Comparison of ENCODE assay signal across 11 cellular contexts in the genomic region with DNA sequence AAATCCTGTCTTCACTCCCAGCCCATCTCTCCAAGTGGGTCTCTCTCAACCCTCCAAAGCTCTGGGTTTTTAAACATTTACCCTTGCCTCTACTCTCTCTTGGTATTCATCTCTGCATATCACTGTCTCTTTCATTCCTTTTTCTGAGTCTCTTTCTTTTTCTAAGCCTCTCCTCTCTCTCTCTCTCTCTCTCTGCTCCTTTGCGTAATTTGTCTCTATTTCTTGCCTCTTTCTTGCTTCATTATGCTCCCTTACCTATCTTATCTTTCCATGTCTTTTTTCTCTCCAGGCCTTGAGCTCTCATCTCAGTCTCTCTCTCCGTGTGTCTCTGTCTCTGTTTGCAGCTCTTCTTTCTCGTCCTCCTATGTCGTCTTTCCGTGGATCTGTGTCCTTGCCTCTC. TPM values are rescaled to one million over a fixed set of nuclear protein-coding genes. Genes with fewer than 3 reads are reported as not detected.
A peak's percentile ranks its signal among the peaks of the same experiment; 100 is the strongest.
DNase-seq lines count a peak whose midpoint lies in the region; ATAC-seq and TF ChIP-seq lines count a peak whose summit lies in the region.
"Had no signal": no experiment of that assay in that cellular context is flagged by ENCODE, and none has a peak within 500 bp of the region (broad histone marks: within the 10 kb centered on the region; RNA-seq: fewer than 3 reads in every experiment).

No MANE protein-coding gene starts in this region.

- TF ChIP-seq CTCF in heart right ventricle (IDR thresholded peaks at IDR 0.05) (no peak), heart left ventricle (IDR thresholded peaks at IDR 0.05) (no peak)

- H3K27me3 ChIP-seq in heart right ventricle (peaks cover 0 to 39% (median 7%) of the 10 kb centered on the region in 7 donors), heart left ventricle (peaks cover 0 to 18% (median 3%) of the 10 kb centered on the region in 9 donors), iPS-20b (ENCODE audit: insufficient read depth, low read length) (peaks cover 31% of the 10 kb centered on the region)

- H3K27ac ChIP-seq in heart right ventricle (no peak overlapping the region), heart left ventricle (no peak overlapping the region), iPS-20b (ENCODE audit: low read length) (no peak overlapping the region), temporal lobe (ENCODE audit: low read depth, low read length) (peak overlapping the region; percentile 69)
- H3K27ac ChIP-seq: SJSA1 had no signal

- POLR2A ChIA-PET in activated CD8-positive, alpha-beta T cell treated with anti-CD3 and anti-CD28 coated beads, Interleukin-2, amount 10 ng/mL, durations not matched to agents 7 days and 5 days (lab: Charles Lee) = interaction anchor here (0.8 kb wide), 1 partner anchor 16 kb away, joined by 3 read pairs; no protein-coding TSS in a partner anchor

- no peak overlapping the region for H3K27ac Mint-ChIP-seq in activated CD8-positive, alpha-beta T cell treated with anti-CD3 and anti-CD28 coated beads, Interleukin-2, amount 10 ng/mL, durations not matched to agents 7 days and 5 days
- H3K27ac Mint-ChIP-seq: dendritic cell treated with granulocyte-macrophage colony-stimulating factor and Interleukin-4, amounts not matched to agents 40 ng/mL and 50 ng/mL, for 4 days had no signal

- H3K4me1 Mint-ChIP-seq in activated CD8-positive, alpha-beta T cell treated with anti-CD3 and anti-CD28 coated beads, Interleukin-2, amount 10 ng/mL, durations not matched to agents 7 days and 5 days (ENCODE audit: low read depth) = peaks cover 14% of the 10 kb centered on the region

- TF ChIP-seq POLR2A in heart left ventricle (IDR thresholded peaks at IDR 0.05) = no peak

- no peak for ATAC-seq in heart right ventricle
- ATAC-seq in heart left ventricle = no peak
- ATAC-seq in activated CD8-positive, alpha-beta T cell treated with anti-CD3 and anti-CD28 coated beads, Interleukin-2, amount 10 ng/mL, durations not matched to agents 7 days and 5 days = no peak

- DNase-seq in heart right ventricle (no peak), heart left ventricle (no peak), SW 1271 (lab: John Stamatoyannopoulos, UW) (no peak), hepatic stellate cell (ENCODE audit: low spot score) (no peak), retina (no peak)
- no peak for DNase-seq in activated CD8-positive, alpha-beta T cell treated with anti-CD3 and anti-CD28 coated beads, Interleukin-2, amount 10 ng/mL, durations not matched to agents 7 days and 5 days

- no peak overlapping the region for H3K9ac ChIP-seq in iPS-20b (ENCODE audit: low read depth, low read length)

- peaks cover 36% of the 10 kb centered on the region for H3K27me3 Mint-ChIP-seq in activated CD8-positive, alpha-beta T cell treated with anti-CD3 and anti-CD28 coated beads, Interleukin-2, amount 10 ng/mL, durations not matched to agents 7 days and 5 days (ENCODE audit: low read depth)

- H3K36me3 Mint-ChIP-seq in activated CD8-positive, alpha-beta T cell treated with anti-CD3 and anti-CD28 coated beads, Interleukin-2, amount 10 ng/mL, durations not matched to agents 7 days and 5 days (ENCODE audit: low read depth) = no peaks in the 10 kb centered on the region

- intact Hi-C loops in heart right ventricle (cut with DNase I) = no loop called here
- intact Hi-C loops in heart left ventricle (cut with DNase I) = no loop called here

- H3K36me3 ChIP-seq in heart right ventricle (no peaks in the 10 kb centered on the region), heart left ventricle (no peaks in the 10 kb centered on the region), iPS-20b (ENCODE audit: insufficient read depth, low read depth, low read length) (no peaks in the 10 kb centered on the region)
- H3K36me3 ChIP-seq: SJSA1, stomach had no signal

- 26 to 42% methylated on average over 5 of the region's 5 CpGs for WGBS in heart right ventricle, 2 donors
- 33 to 50% (median 47%) methylated on average over 5 of the region's 5 CpGs for WGBS in heart left ventricle, 4 donors

- CTCF ChIA-PET in activated CD8-positive, alpha-beta T cell treated with anti-CD3 and anti-CD28 coated beads, Interleukin-2, amount 10 ng/mL, durations not matched to agents 7 days and 5 days (lab: Charles Lee) = interaction anchor here (0.7 to 2.1 kb wide), 5 partner anchors 16 to 360 kb away, joined by 3 to 5 read pairs (median 4); no protein-coding TSS in a partner anchor

- H3K9me3 ChIP-seq in heart right ventricle = no peaks in the 10 kb centered on the region
- H3K9me3 ChIP-seq in heart left ventricle = no peaks in the 10 kb centered on the region
- no peaks in the 10 kb centered on the region for H3K9me3 ChIP-seq in iPS-20b (ENCODE audit: insufficient read depth, low read depth, low read length)
- H3K9me3 ChIP-seq: SJSA1, stomach had no signal

- H3K4me3 Mint-ChIP-seq in activated CD8-positive, alpha-beta T cell treated with anti-CD3 and anti-CD28 coated beads, Interleukin-2, amount 10 ng/mL, durations not matched to agents 7 days and 5 days = peak overlapping the region; percentile 62

- no peaks in the 10 kb centered on the region for H3K9me3 Mint-ChIP-seq in activated CD8-positive, alpha-beta T cell treated with anti-CD3 and anti-CD28 coated beads, Interleukin-2, amount 10 ng/mL, durations not matched to agents 7 days and 5 days (ENCODE audit: insufficient read depth)
- H3K9me3 Mint-ChIP-seq: dendritic cell treated with granulocyte-macrophage colony-stimulating factor and Interleukin-4, amounts not matched to agents 40 ng/mL and 50 ng/mL, for 4 days had no signal

- H3K4me3 ChIP-seq in heart right ventricle = peak overlapping the region in 6 of 10 donors; percentile 61 to 78 (median 74)
- peak overlapping the region in 3 of 12 donors; percentile 76 to 87 (median 82) for H3K4me3 ChIP-seq in heart left ventricle
- peak overlapping the region; percentile 57; the same call in 1 of the 2 replicates for H3K4me3 ChIP-seq in iPS-20b (ENCODE audit: low read length)

- H3K4me1 ChIP-seq in heart right ventricle (peaks cover 6 to 19% (median 12%) of the 10 kb centered on the region in 9 donors), heart left ventricle (peaks cover 0 to 13% (median 8%) of the 10 kb centered on the region in 12 donors), iPS-20b (ENCODE audit: insufficient read depth, low read length) (peaks cover 4% of the 10 kb centered on the region)

RNA-seq across cellular contexts. Expression of a gene that starts 0.7 kb away (rescaled TPM):
- total RNA-seq in heart right ventricle (1 to 10 TPM in 9 of 10 donors, under 1 TPM in 1; 0.55 to 7.5 (median 3.8) TPM), heart left ventricle (1 to 10 TPM; 1.7 to 7.1 (median 4.2) TPM), temporal lobe (49.2 TPM)
- polyA plus RNA-seq in heart right ventricle (1 to 10 TPM in 1 of 2 donors, under 1 TPM in 1; 0.73 to 5.3 TPM), heart left ventricle (1 to 10 TPM in 1 of 2 donors, under 1 TPM in 1; 0.91 to 7.4 TPM)
- total RNA-seq in activated CD8-positive, alpha-beta T cell treated with anti-CD3 and anti-CD28 coated beads, Interleukin-2, amount 10 ng/mL, durations not matched to agents 7 days and 5 days = 1 to 10 TPM; 1.1 TPM

RNA-seq across cellular contexts. Expression of a gene that starts 28.7 kb away (rescaled TPM):
- total RNA-seq in heart right ventricle (10 to 100 TPM in 1 of 10 donors, 1 to 10 TPM in 9; 3.6 to 11.0 (median 5.8) TPM), heart left ventricle (10 to 100 TPM in 2 of 9 donors, 1 to 10 TPM in 7; 3.6 to 13.0 (median 4.9) TPM), temporal lobe (2.5 TPM)
- polyA plus RNA-seq in heart right ventricle (10 to 100 TPM in 1 of 2 donors, 1 to 10 TPM in 1; 9.9 to 14.6 TPM), heart left ventricle (1 to 10 TPM; 8.2 to 9.3 TPM)
- total RNA-seq in activated CD8-positive, alpha-beta T cell treated with anti-CD3 and anti-CD28 coated beads, Interleukin-2, amount 10 ng/mL, durations not matched to agents 7 days and 5 days = 10 to 100 TPM; 27.3 to 29.1 TPM

RNA-seq across cellular contexts. Expression of a gene that starts 38.1 kb away (rescaled TPM):
- total RNA-seq in heart right ventricle (1 to 10 TPM in 7 of 10 donors, under 1 TPM in 3; 0.83 to 3.0 (median 1.3) TPM), heart left ventricle (1 to 10 TPM; 1.1 to 5.8 (median 2.1) TPM), temporal lobe (4.2 TPM)
- polyA plus RNA-seq in heart right ventricle (1 to 10 TPM; 1.8 to 4.6 TPM), heart left ventricle (1 to 10 TPM; 1.6 to 4.0 TPM)
- total RNA-seq in activated CD8-positive, alpha-beta T cell treated with anti-CD3 and anti-CD28 coated beads, Interleukin-2, amount 10 ng/mL, durations not matched to agents 7 days and 5 days = 1 to 10 TPM; 6.5 to 7.2 TPM

RNA-seq across cellular contexts. Expression of a gene that starts 56.8 kb away (rescaled TPM):
- total RNA-seq in heart right ventricle (1,000 to 10,000 TPM in 9 of 10 donors, 100 to 1,000 TPM in 1; 894 to 1,717 (median 1,286) TPM), heart left ventricle (1,000 to 10,000 TPM in 5 of 9 donors, 100 to 1,000 TPM in 4; 754 to 1,537 (median 1,120) TPM), temporal lobe (46.7 TPM)
- polyA plus RNA-seq in heart right ventricle (1,000 to 10,000 TPM; 1,114 to 1,728 TPM), heart left ventricle (1,000 to 10,000 TPM; 1,480 to 2,918 TPM)
- total RNA-seq in activated CD8-positive, alpha-beta T cell treated with anti-CD3 and anti-CD28 coated beads, Interleukin-2, amount 10 ng/mL, durations not matched to agents 7 days and 5 days = 100 to 1,000 TPM; 305 to 313 TPM
